Comparison of ENCODE assay signal across 19 cellular contexts in genomic region chr20:39888310-39888709, GRCh38.
"Had no signal": no experiment of that assay in that cellular context is flagged by ENCODE, and none has a peak within 500 bp of the region (broad histone marks: within the 10 kb centered on the region; RNA-seq: fewer than 3 reads in every experiment).

No MANE protein-coding gene starts in this region.

- H3K9me3 ChIP-seq: esophagus muscularis mucosa, gastrocnemius medialis, heart right ventricle, left ventricle myocardium inferior, lower lobe of right lung, mucosa of descending colon had no signal

- H3K27ac ChIP-seq: coronary artery, esophagus muscularis mucosa, foreskin keratinocyte, gastrocnemius medialis, heart right ventricle, left ventricle myocardium inferior, lower lobe of right lung had no signal

- H3K27me3 ChIP-seq: esophagus muscularis mucosa, foreskin keratinocyte, gastrocnemius medialis, heart right ventricle had no signal

- H3K4me3 ChIP-seq: coronary artery, esophagus muscularis mucosa, gastrocnemius medialis, heart right ventricle, left ventricle myocardium inferior, lower lobe of right lung, mucosa of descending colon had no signal

- ATAC-seq: foreskin keratinocyte, gastrocnemius medialis, heart right ventricle, left cardiac atrium, lower lobe of right lung, mucosa of descending colon had no signal

- H3K4me1 ChIP-seq: gastrocnemius medialis had no signal

- FAIRE-seq: colon, endothelial cell of umbilical vein, islet of Langerhans, keratinocyte had no signal

- H3K36me3 ChIP-seq: esophagus muscularis mucosa, gastrocnemius medialis, heart right ventricle, left ventricle myocardium inferior, lower lobe of right lung had no signal

- DNase-seq: effector CD8-positive, alpha-beta T cell; foreskin keratinocyte; gastrocnemius medialis; glutamatergic neuron; head of caudate nucleus; heart right ventricle; hippocampal formation; left cardiac atrium; left ventricle myocardium inferior; lower lobe of right lung; mesenchymal stem cell; mucosa of descending colon; naive B cell had no signal
